In the genomic region with DNA sequence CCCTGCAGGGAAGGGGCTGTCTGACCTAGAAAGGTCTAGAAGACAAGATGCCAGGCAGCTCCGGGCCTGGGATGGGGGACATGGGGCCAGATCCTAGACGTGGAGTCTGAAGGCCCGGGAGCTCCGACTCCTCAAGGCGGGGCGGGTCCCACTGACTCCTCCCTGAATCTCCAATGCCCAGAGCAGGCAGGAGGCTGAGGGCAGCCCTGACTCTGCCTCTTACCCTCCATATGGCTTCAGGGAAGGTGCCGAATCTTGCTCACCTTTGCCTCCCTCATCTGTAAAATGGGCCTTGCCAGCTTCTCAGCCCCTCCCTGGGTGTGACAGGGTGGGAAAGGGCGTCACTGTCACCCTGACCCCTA, we compare ENCODE assay signal across 1 cellular context.
TF ChIP-seq lines count a peak whose summit lies in the region.

No MANE protein-coding gene starts in this region.

TF ChIP-seq in HEK293, 187 proteins besides CTCF, POLR2A, EP300 and RAD21 (continued from another document):
- TF ChIP-seq ZNF521 (tag by site-specific recombination; IDR thresholded peaks at IDR 0.05) (no peak), ZNF214 (tag by site-specific recombination; IDR thresholded peaks at IDR 0.05; ENCODE audit: borderline replicate concordance) (no peak), ZNF211 (tag by site-specific recombination; IDR thresholded peaks at IDR 0.05; ENCODE audit: low read depth) (no peak)
- TF ChIP-seq, protein P1, sequence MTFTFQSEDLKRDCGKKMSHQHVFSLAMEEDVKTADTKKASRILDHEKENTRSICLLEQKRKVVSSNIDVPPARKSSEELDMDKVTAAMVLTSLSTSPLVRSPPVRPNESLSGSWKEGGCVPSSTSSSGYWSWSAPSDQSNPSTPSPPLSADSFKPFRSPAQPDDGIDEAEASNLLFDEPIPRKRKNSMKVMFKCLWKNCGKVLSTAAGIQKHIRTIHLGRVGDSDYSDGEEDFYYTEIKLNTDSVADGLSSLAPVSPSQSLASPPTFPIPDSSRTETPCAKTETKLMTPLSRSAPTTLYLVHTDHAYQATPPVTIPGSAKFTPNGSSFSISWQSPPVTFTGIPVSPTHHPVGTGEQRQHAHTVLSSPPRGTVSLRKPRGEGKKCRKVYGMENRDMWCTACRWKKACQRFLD (tag by site-specific recombination; IDR thresholded peaks at IDR 0.05), result no peak
